ENCODE assay signal across 26 cellular contexts in the genomic region with DNA sequence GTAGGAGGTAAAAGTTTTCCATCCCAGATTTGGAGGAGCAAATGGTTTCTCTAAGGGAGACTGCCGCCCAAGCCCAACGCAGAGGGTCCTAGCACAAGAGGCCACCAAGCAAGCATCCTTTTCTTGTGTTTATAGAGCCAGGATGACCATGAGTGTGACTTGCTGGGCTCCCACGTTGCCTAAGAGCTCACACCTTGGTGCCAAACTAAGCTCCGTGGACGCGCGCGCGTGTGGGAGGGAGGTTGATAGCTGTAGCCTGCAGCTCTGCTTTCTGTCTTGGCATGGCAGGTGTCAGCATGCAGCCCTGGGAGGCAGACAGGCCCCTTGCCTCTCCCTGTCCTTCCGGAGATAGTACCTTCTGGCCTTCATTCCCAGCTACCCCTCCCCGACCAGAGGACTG.
"Had no signal": no experiment of that assay in that cellular context is flagged by ENCODE, and none has a peak within 500 bp of the region (broad histone marks: within the 10 kb centered on the region; RNA-seq: fewer than 3 reads in every experiment).

No MANE protein-coding gene starts in this region.

- H3K27me3 ChIP-seq: ascending aorta, cardiac muscle cell had no signal

- H3K4me2 ChIP-seq: PC-9 had no signal

- H2AFZ ChIP-seq: PC-9 had no signal

- H3K27ac ChIP-seq: ascending aorta, cardiac muscle cell, PC-9, RWPE1 had no signal

- H3K4me1 ChIP-seq: ascending aorta had no signal

- H3K36me3 ChIP-seq: ascending aorta, cardiac muscle cell had no signal

- H3K4me3 ChIP-seq: ascending aorta, cardiac muscle cell, PC-9 had no signal

- DNase-seq: activated CD4-positive, alpha-beta T cell treated with anti-CD3 and anti-CD28 coated beads, Interleukin-2, amount 10 ng/mL, durations not matched to agents 24 days and 14 days; activated CD4-positive, alpha-beta T cell treated with anti-CD3 and anti-CD28 coated beads, Interleukin-2, amount 50 U/mL, for 4 hours; activated CD8-positive, alpha-beta T cell treated with anti-CD3 and anti-CD28 coated beads for 36 hours; activated effector memory CD4-positive, alpha-beta T cell treated with anti-CD3 and anti-CD28 coated beads, Interleukin-2, amount 50 U/mL, for 16 hours; activated naive CD4-positive, alpha-beta T cell; activated naive CD4-positive, alpha-beta T cell treated with anti-CD3 and anti-CD28 coated beads, Interleukin-2, amount 50 U/mL, for 16 hours; activated naive CD8-positive, alpha-beta T cell treated with anti-CD3 and anti-CD28 coated beads for 36 hours; activated T-cell treated with anti-CD3 and anti-CD28 coated beads, Interleukin-2, amount 50 U/mL, for 1 hour; activated T-cell treated with anti-CD3 and anti-CD28 coated beads, Interleukin-2, amount 50 U/mL, for 72 hours; amygdala; Karpas-422; NCI-H1105; NCI-H1436; NCI-H1694; NCI-H1930; NCI-H226; NCI-H446 treated with DMSO at 0.1 percent for 48 hours; NCI-H524; NCI-H774; PC-9; SIG-M5 had no signal

- H3K9me3 ChIP-seq: ascending aorta had no signal

- ATAC-seq: activated CD8-positive, alpha-beta T cell treated with anti-CD3 and anti-CD28 coated beads for 36 hours; activated T-cell treated with anti-CD3 and anti-CD28 coated beads, Interleukin-2, amount 50 U/mL, for 72 hours; activated T-helper 17 cell treated with anti-CD3 and anti-CD28 coated beads, Interleukin-2, amount 50 U/mL, for 72 hours; Right ventricle myocardium inferior had no signal
